18 cellular contexts compared by ENCODE assay signal in the genomic region with DNA sequence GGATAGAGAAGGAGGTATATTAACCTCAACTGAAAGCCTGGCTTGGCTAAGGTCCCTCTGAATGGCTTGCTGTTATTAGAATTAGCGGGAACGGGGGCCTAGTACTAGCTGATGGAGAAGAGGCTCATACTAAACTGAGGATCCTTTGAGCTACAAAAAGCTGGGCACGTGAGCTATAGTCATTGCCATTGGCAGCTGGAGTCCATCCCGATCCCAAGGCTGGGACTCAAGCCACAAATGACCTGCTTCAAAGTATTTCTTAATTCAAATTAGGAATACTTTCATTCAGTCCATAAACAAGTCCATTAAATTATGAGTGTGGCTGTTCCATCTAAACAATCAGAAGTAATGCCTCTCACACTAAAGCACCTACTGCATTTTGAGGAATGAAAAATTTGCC.
A peak's percentile ranks its signal among the peaks of the same experiment; 100 is the strongest.
DNase-seq lines count a peak whose midpoint lies in the region; ATAC-seq and TF ChIP-seq lines count a peak whose summit lies in the region.
"Had no signal": no experiment of that assay in that cellular context is flagged by ENCODE, and none has a peak within 500 bp of the region (broad histone marks: within the 10 kb centered on the region; RNA-seq: fewer than 3 reads in every experiment).

No MANE protein-coding gene starts in this region.

- H4K20me1 ChIP-seq in BLaER1: no peaks in the 10 kb centered on the region

- no peak for TF ChIP-seq CTCF in body of pancreas (IDR thresholded peaks at IDR 0.05)
- no peak for TF ChIP-seq CTCF in right lobe of liver (IDR thresholded peaks at IDR 0.05)
- no peak for TF ChIP-seq CTCF in progenitor cell of endocrine pancreas (IDR thresholded peaks at IDR 0.05; ENCODE audit: unreplicated experiment)

- DNase-seq in body of pancreas: no peak
- DNase-seq in right lobe of liver: no peak
- no peak for DNase-seq in progenitor cell of endocrine pancreas (ENCODE audit: low spot score, unreplicated experiment)
- DNase-seq: activated CD4-positive, alpha-beta T cell treated with anti-CD3 and anti-CD28 coated beads, Interleukin-2, amount 50 U/mL, for 1 hour; activated naive CD8-positive, alpha-beta T cell treated with anti-CD3 and anti-CD28 coated beads for 36 hours; activated T-cell treated with anti-CD3 and anti-CD28 coated beads for 4 hours; central memory CD4-positive, alpha-beta T cell; foreskin melanocyte; IMR-90; NCI-H748 treated with DMSO at 0.1 percent for 48 hours had no signal

- H3K27me3 Mint-ChIP-seq in progenitor cell of endocrine pancreas: no peaks in the 10 kb centered on the region
- H3K27me3 Mint-ChIP-seq: activated naive CD8-positive, alpha-beta T cell treated with anti-CD3 and anti-CD28 coated beads for 36 hours had no signal

- H3K4me3 ChIP-seq in BLaER1 (no peak overlapping the region), body of pancreas (no peak overlapping the region), right lobe of liver (no peak overlapping the region), skin epidermis (no peak overlapping the region)
- H3K4me3 ChIP-seq: SK-N-MC had no signal

- H3K27me3 ChIP-seq in BLaER1 (no peaks in the 10 kb centered on the region), body of pancreas (no peaks in the 10 kb centered on the region), right lobe of liver (no peaks in the 10 kb centered on the region)

- H3K36me3 ChIP-seq in BLaER1: no peaks in the 10 kb centered on the region
- no peaks in the 10 kb centered on the region for H3K36me3 ChIP-seq in body of pancreas (replicated peaks in 1 of 2; ENCODE audit: insufficient read depth in 1 of 2, low read depth in 2 of 2)
- no peaks in the 10 kb centered on the region for H3K36me3 ChIP-seq in right lobe of liver

- intact Hi-C loops in body of pancreas (cut with DNase I) (no loop called here), right lobe of liver (cut with DNase I) (no loop called here)

- H3K9me3 Mint-ChIP-seq in progenitor cell of endocrine pancreas (ENCODE audit: low read depth): no peaks in the 10 kb centered on the region
- H3K9me3 Mint-ChIP-seq: activated naive CD8-positive, alpha-beta T cell treated with anti-CD3 and anti-CD28 coated beads for 36 hours; memory B cell; stimulated activated effector memory CD8-positive, alpha-beta T cell treated with anti-CD3 and anti-CD28 coated beads, Interleukin-12 subunit alpha, Interleukin-12 subunit beta, amount 100 ng/mL, for 72 hours had no signal

- H3K9me3 ChIP-seq in BLaER1 (peaks cover 16% of the 10 kb centered on the region), body of pancreas (no peaks in the 10 kb centered on the region), right lobe of liver (no peaks in the 10 kb centered on the region)

- WGBS in body of pancreas, 2 donors: 73 to 80% methylated on average over 4 of the region's 4 CpGs
- no CpG with 5 or more reads among the region's 4 CpGs for WGBS in right lobe of liver (ENCODE audit: insufficient coverage, low coverage, low lambda C conversion rate, missing lambda C conversion rate)

- no peak overlapping the region for H3K9ac ChIP-seq in BLaER1

- no peak overlapping the region for H3K27ac Mint-ChIP-seq in progenitor cell of endocrine pancreas
- H3K27ac Mint-ChIP-seq: activated naive CD8-positive, alpha-beta T cell treated with anti-CD3 and anti-CD28 coated beads for 36 hours; memory B cell; stimulated activated effector memory CD8-positive, alpha-beta T cell treated with anti-CD3 and anti-CD28 coated beads, Interleukin-12 subunit alpha, Interleukin-12 subunit beta, amount 100 ng/mL, for 72 hours had no signal

- peak overlapping the region; percentile 72 for H3K4me2 ChIP-seq in BLaER1

- peaks cover 13% of the 10 kb centered on the region for H3K4me1 Mint-ChIP-seq in progenitor cell of endocrine pancreas (ENCODE audit: low read depth)
- H3K4me1 Mint-ChIP-seq: stimulated activated effector memory CD8-positive, alpha-beta T cell treated with anti-CD3 and anti-CD28 coated beads, Interleukin-12 subunit alpha, Interleukin-12 subunit beta, amount 100 ng/mL, for 72 hours had no signal

- H3K4me1 ChIP-seq in BLaER1: peaks cover 67% of the 10 kb centered on the region
- H3K4me1 ChIP-seq in body of pancreas: peaks cover 32% of the 10 kb centered on the region
- H3K4me1 ChIP-seq in right lobe of liver: peaks cover 0 to 33% (median 8%) of the 10 kb centered on the region in 4 donors

- no peak for ATAC-seq in body of pancreas
- peak in 3 of 4 donors; percentile 3 to 46 (median 4) for ATAC-seq in right lobe of liver
- no peak for ATAC-seq in HG03025 (IDR thresholded peaks at IDR 0.05; ENCODE audit: low FRiP score, unreplicated experiment)
- ATAC-seq in HG02884 (IDR thresholded peaks at IDR 0.05; ENCODE audit: unreplicated experiment): no peak
- no peak for ATAC-seq in HG02981 (IDR thresholded peaks at IDR 0.05; ENCODE audit: unreplicated experiment)
- ATAC-seq: stimulated activated effector memory CD8-positive, alpha-beta T cell treated with anti-CD3 and anti-CD28 coated beads, Interleukin-12 subunit alpha, Interleukin-12 subunit beta, amount 100 ng/mL, for 72 hours had no signal

- no peaks in the 10 kb centered on the region for H3K36me3 Mint-ChIP-seq in progenitor cell of endocrine pancreas (ENCODE audit: insufficient read depth)
- H3K36me3 Mint-ChIP-seq: activated naive CD8-positive, alpha-beta T cell treated with anti-CD3 and anti-CD28 coated beads for 36 hours; memory B cell; stimulated activated effector memory CD8-positive, alpha-beta T cell treated with anti-CD3 and anti-CD28 coated beads, Interleukin-12 subunit alpha, Interleukin-12 subunit beta, amount 100 ng/mL, for 72 hours had no signal

- no peak for TF ChIP-seq POLR2A in body of pancreas (IDR thresholded peaks at IDR 0.05)
- no peak for TF ChIP-seq POLR2A in right lobe of liver (IDR thresholded peaks at IDR 0.05)

- H3K4me3 Mint-ChIP-seq in progenitor cell of endocrine pancreas (ENCODE audit: low read depth): no peak overlapping the region
- H3K4me3 Mint-ChIP-seq: activated naive CD8-positive, alpha-beta T cell treated with anti-CD3 and anti-CD28 coated beads for 36 hours; memory B cell; stimulated activated effector memory CD8-positive, alpha-beta T cell treated with anti-CD3 and anti-CD28 coated beads, Interleukin-12 subunit alpha, Interleukin-12 subunit beta, amount 100 ng/mL, for 72 hours had no signal

- H3K27ac ChIP-seq in BLaER1 (no peak overlapping the region), body of pancreas (peak overlapping the region; percentile 38 to 83 (median 65)), right lobe of liver (peak overlapping the region; percentile 43 to 54 (median 45)), skin epidermis (peak overlapping the region in 14 of 21 experiments; percentile 12 to 73 (median 45))
- H3K27ac ChIP-seq: SK-N-MC had no signal

Comparison
In these comparisons a context has a peak if more than half of its experiments do, and no peak if none do; other contexts are left out.
1. ATAC-seq: peak in right lobe of liver (3 of 4); none in body of pancreas (single experiment), HG03025 (single experiment), HG02884 (single experiment) and HG02981 (single experiment).